9 cellular contexts compared by ENCODE assay signal in the genomic region with DNA sequence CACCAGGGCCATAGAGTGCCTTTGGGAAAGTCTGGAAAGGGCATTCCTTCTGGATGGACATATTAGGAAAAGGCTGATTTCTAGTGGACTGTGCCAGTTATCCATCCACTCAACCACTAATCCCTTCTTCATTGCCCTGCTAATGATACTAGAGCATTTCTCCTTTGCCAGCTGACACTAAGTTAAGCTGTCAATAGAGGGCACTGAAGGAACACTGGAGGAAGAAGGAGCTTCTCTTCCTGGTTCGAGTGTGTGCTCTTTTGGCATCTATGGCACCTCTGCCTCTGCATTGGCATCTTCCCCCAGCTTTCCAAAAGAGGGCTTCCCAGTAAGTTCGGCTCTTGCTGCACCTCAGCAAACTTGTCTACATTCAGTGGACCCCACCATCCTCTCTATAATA.
DNase-seq lines count a peak whose midpoint lies in the region; ATAC-seq, FAIRE-seq and TF ChIP-seq lines count a peak whose summit lies in the region.
"Had no signal": no experiment of that assay in that cellular context is flagged by ENCODE, and none has a peak within 500 bp of the region (broad histone marks: within the 10 kb centered on the region; RNA-seq: fewer than 3 reads in every experiment).

No MANE protein-coding gene starts in this region.

- no peak overlapping the region for H3K4me2 ChIP-seq in H1 (ENCODE audit: insufficient read depth in 1 of 2, low read depth in 2 of 2, low read length in 2 of 2)

- H4K20me1 ChIP-seq in H1 (replicated peaks in 1 of 2; ENCODE audit: control insufficient read depth in 1 of 2, insufficient read depth in 2 of 2, low read length in 2 of 2), result no peaks in the 10 kb centered on the region

- H3K4me3 Mint-ChIP-seq in activated T-cell treated with anti-CD3 and anti-CD28 coated beads, Interleukin-2, amount 50 U/mL, for 4 hours, result no peak overlapping the region
- H3K4me3 Mint-ChIP-seq: memory B cell had no signal

- H2AFZ ChIP-seq in H1 (ENCODE audit: low read length), result no peak overlapping the region

- CTCF ChIA-PET in H1 (lab: Charles Lee; ENCODE audit: partially characterized antibody), result interaction anchor here (1.0 to 1.9 kb wide), 17 partner anchors 10 to 405 kb away, joined by 3 to 12 read pairs (median 4); no protein-coding TSS in a partner anchor

- POLR2A ChIA-PET in H1 (lab: Charles Lee; ENCODE audit: partially characterized antibody), result interaction anchor here (1.3 to 1.5 kb wide), 2 partner anchors 10 to 307 kb away, joined by 3 to 4 read pairs; no protein-coding TSS in a partner anchor

- no peaks in the 10 kb centered on the region for H3K4me1 ChIP-seq in H1 (replicated peaks in 1 of 4; ENCODE audit: control insufficient read depth in 3 of 4, insufficient read depth in 4 of 4, low read length in 3 of 4)

- H2AK5ac ChIP-seq in H1 (ENCODE audit: low read depth, low read length), result no peak overlapping the region

- peak in 2 of 3 experiments; percentile 63 to 90; a peak in 3 of 4 replicates for TF ChIP-seq CTCF in H1 (IDR thresholded peaks at IDR 0.05; ENCODE audit: control extremely low read depth in 1 of 3, insufficient read depth in 1 of 3, low read depth in 1 of 3, low read length in 3 of 3)

- TF ChIP-seq RAD21 in H1 (IDR thresholded peaks at IDR 0.05 in 1 of 2, conservative IDR thresholded peaks at IDR 0.05 in 1 of 2; ENCODE audit: low read depth in 2 of 2, low read length in 2 of 2), result peak; percentile 94 to 95

- WGBS in H1 (ENCODE audit: extremely low coverage in 1 of 2, insufficient coverage in 1 of 2, insufficient read length in 1 of 2, insufficient replicate concordance in 2 of 2, low coverage in 1 of 2, low lambda C conversion rate in 2 of 2, missing lambda C conversion rate in 1 of 2), 2 experiments, result 69% methylated on average over 2 of the region's 2 CpGs; no CpG with 5 or more reads in 1 of the 2 experiments

- H2BK15ac ChIP-seq in H1 (ENCODE audit: low read length), result no peak overlapping the region

- TF ChIP-seq POLR2A in H1 (IDR thresholded peaks at IDR 0.05; ENCODE audit: control extremely low read depth in 1 of 2, low read depth in 2 of 2, low read length in 2 of 2), result no peak

- H3K4me1 Mint-ChIP-seq in activated T-cell treated with anti-CD3 and anti-CD28 coated beads, Interleukin-2, amount 50 U/mL, for 4 hours (ENCODE audit: low read depth), result no peaks in the 10 kb centered on the region
- H3K4me1 Mint-ChIP-seq: memory B cell had no signal

- H3K23ac ChIP-seq in H1 (ENCODE audit: insufficient read length), result no peak overlapping the region

- ATAC-seq in GM19035 (IDR thresholded peaks at IDR 0.05; ENCODE audit: unreplicated experiment) (peak; percentile 65), HG03280 (IDR thresholded peaks at IDR 0.05; ENCODE audit: unreplicated experiment) (peak; percentile 67)
- no peak for ATAC-seq in activated T-cell treated with anti-CD3 and anti-CD28 coated beads, Interleukin-2, amount 50 U/mL, for 4 hours

- H3K27ac ChIP-seq in H1 (ENCODE audit: low read depth, low read length), result no peak overlapping the region

- H2BK20ac ChIP-seq in H1 (ENCODE audit: low read length), result no peak overlapping the region

- H3K27me3 Mint-ChIP-seq in activated T-cell treated with anti-CD3 and anti-CD28 coated beads, Interleukin-2, amount 50 U/mL, for 4 hours (ENCODE audit: low read depth), result peaks cover 4% of the 10 kb centered on the region

- TF ChIP-seq EP300 in H1 (IDR thresholded peaks at IDR 0.05; ENCODE audit: borderline replicate concordance in 1 of 2, low read depth in 2 of 2, low read length in 2 of 2), result no peak

- DNase-seq in COR-L47 (lab: John Stamatoyannopoulos, UW) (peak; percentile 38), NCI-H524 treated with DMSO at 0.1 percent for 48 hours (lab: John Stamatoyannopoulos, UW) (peak; percentile 89), H1 (ENCODE audit: low read depth in 1 of 2, low spot score in 2 of 2) (no peak), stromal cell of bone marrow (ENCODE audit: low read depth) (peak; percentile 5), putamen (ENCODE audit: low spot score) (no peak)
- no peak for DNase-seq in activated T-cell treated with anti-CD3 and anti-CD28 coated beads, Interleukin-2, amount 50 U/mL, for 4 hours

- H3K27me3 ChIP-seq in H1 (replicated peaks in 1 of 4; ENCODE audit: control insufficient read depth in 3 of 4, extremely low read depth in 1 of 4, insufficient read depth in 3 of 4, low read length in 3 of 4), result no peaks in the 10 kb centered on the region

- no peak overlapping the region for H4K91ac ChIP-seq in H1 (replicated peaks; ENCODE audit: insufficient read length, low read length)

- no peaks in the 10 kb centered on the region for H3K79me1 ChIP-seq in H1 (ENCODE audit: low read depth, low read length)

- H3K79me2 ChIP-seq in H1 (ENCODE audit: control insufficient read depth in 1 of 2, insufficient read depth in 2 of 2, low read length in 2 of 2), result no peaks in the 10 kb centered on the region

- no peaks in the 10 kb centered on the region for H3K36me3 Mint-ChIP-seq in activated T-cell treated with anti-CD3 and anti-CD28 coated beads, Interleukin-2, amount 50 U/mL, for 4 hours (ENCODE audit: insufficient read depth)
- H3K36me3 Mint-ChIP-seq: memory B cell had no signal

- H3K9me3 ChIP-seq in H1 (ENCODE audit: insufficient read depth in 2 of 2, low read depth in 1 of 2, low read length in 1 of 2), result no peaks in the 10 kb centered on the region

- no peak overlapping the region for H3K4me3 ChIP-seq in H1 (ENCODE audit: extremely low read depth in 1 of 4, insufficient read depth in 2 of 4, low read depth in 3 of 4, low read length in 4 of 4)

- peak; percentile 90 for FAIRE-seq in H1 (lab: Jason Lieb, UNC)

- H4K5ac ChIP-seq in H1 (ENCODE audit: insufficient read length, low read depth, low read length), result no peak overlapping the region

- no peak overlapping the region for H3K14ac ChIP-seq in H1 (ENCODE audit: insufficient read length)

- H3K36me3 ChIP-seq in H1 (ENCODE audit: control insufficient read depth in 2 of 4, insufficient read depth in 4 of 4, low read length in 3 of 4), result no peaks in the 10 kb centered on the region

- H3K4ac ChIP-seq in H1 (replicated peaks; ENCODE audit: insufficient read length, low read depth, low read length), result no peak overlapping the region

- H4K8ac ChIP-seq in H1 (ENCODE audit: extremely low read depth, insufficient read depth, low read length), result no peak overlapping the region

- H3K18ac ChIP-seq in H1 (ENCODE audit: extremely low read depth, low read length), result no peak overlapping the region

- H3K9ac ChIP-seq in H1 (replicated peaks in 1 of 4; ENCODE audit: extremely low read depth in 1 of 4, low read depth in 3 of 4, low read length in 3 of 4), result no peak overlapping the region

- no peak overlapping the region for H3K56ac ChIP-seq in H1 (replicated peaks; ENCODE audit: insufficient read length, low read depth, low read length)

- no peaks in the 10 kb centered on the region for H3K23me2 ChIP-seq in H1 (ENCODE audit: low read depth, low read length)

- H3K9me3 Mint-ChIP-seq in activated T-cell treated with anti-CD3 and anti-CD28 coated beads, Interleukin-2, amount 50 U/mL, for 4 hours, result no peaks in the 10 kb centered on the region
- H3K9me3 Mint-ChIP-seq: memory B cell had no signal

- H2BK120ac ChIP-seq in H1 (replicated peaks; ENCODE audit: low read depth, low read length), result no peak overlapping the region

- no peak overlapping the region for H2BK12ac ChIP-seq in H1 (ENCODE audit: low read depth, low read length)

- no peak overlapping the region for H2BK5ac ChIP-seq in H1 (ENCODE audit: low read depth, low read length)

TF ChIP-seq in H1, 55 proteins besides CTCF, POLR2A, EP300 and RAD21:
- TF ChIP-seq POU5F1 (IDR thresholded peaks at IDR 0.05; ENCODE audit: low read depth, low read length) (no peak), JUND (IDR thresholded peaks at IDR 0.05; ENCODE audit: low read length) (0 out of 2 replicates have a peak, but pooled peaks have one; percentile 28), MAFK (IDR thresholded peaks at IDR 0.05; ENCODE audit: low read depth, low read length) (no peak), TAF1 (IDR thresholded peaks at IDR 0.05; ENCODE audit: low read depth, low read length) (no peak)

Comparison
In these comparisons a context has a peak if more than half of its experiments do, and no peak if none do; other contexts are left out.
1. DNase-seq: peak in COR-L47 (single experiment), NCI-H524 treated with DMSO at 0.1 percent for 48 hours (single experiment) and stromal cell of bone marrow (single experiment); none in H1 (0 of 2), putamen (single experiment) and activated T-cell treated with anti-CD3 and anti-CD28 coated beads, Interleukin-2, amount 50 U/mL, for 4 hours (single experiment).
2. ATAC-seq: peak in GM19035 (single experiment) and HG03280 (single experiment); none in activated T-cell treated with anti-CD3 and anti-CD28 coated beads, Interleukin-2, amount 50 U/mL, for 4 hours (0 of 2).